Comparison of ENCODE assay signal across 15 cellular contexts in genomic region chr13:112971288-112971643, GRCh38. TPM values are rescaled to one million over a fixed set of nuclear protein-coding genes. Genes with fewer than 3 reads are reported as not detected.
DNase-seq lines count a peak whose midpoint lies in the region; ATAC-seq and TF ChIP-seq lines count a peak whose summit lies in the region.
"Had no signal": no experiment of that assay in that cellular context is flagged by ENCODE, and none has a peak within 500 bp of the region (broad histone marks: within the 10 kb centered on the region; RNA-seq: fewer than 3 reads in every experiment).

No MANE protein-coding gene starts in this region.

- H3K14ac ChIP-seq in neuronal stem cell (ENCODE audit: low read length), result no peak overlapping the region

- no peak overlapping the region for H3K9ac ChIP-seq in neuronal stem cell (ENCODE audit: low read depth, low read length, poor library complexity)

- H2AFZ ChIP-seq in neuronal stem cell (ENCODE audit: low read length), result no peak overlapping the region

- H2AK5ac ChIP-seq in neuronal stem cell (ENCODE audit: low read depth, low read length), result no peak overlapping the region

- no peak overlapping the region for H2BK120ac ChIP-seq in neuronal stem cell (ENCODE audit: low read depth, low read length)

- no peak overlapping the region for H3K4ac ChIP-seq in neuronal stem cell (ENCODE audit: low read length)

- H2BK15ac ChIP-seq in neuronal stem cell (ENCODE audit: low read length), result no peak overlapping the region

- H3K18ac ChIP-seq in neuronal stem cell (ENCODE audit: low read length), result no peak overlapping the region

- H3K4me2 ChIP-seq in neuronal stem cell (ENCODE audit: insufficient read depth, low read length, poor library complexity, severe bottlenecking), result no peak overlapping the region

- peak overlapping the region; percentile 60 for H3K23ac ChIP-seq in neuronal stem cell (ENCODE audit: low read depth, low read length, poor library complexity)

- H3K4me3 ChIP-seq in dorsolateral prefrontal cortex, result peak overlapping the region in 57 of 59 donors; percentile 32 to 76 (median 62)
- H3K4me3 ChIP-seq in neuronal stem cell (ENCODE audit: low read length in 2 of 2), result no peak overlapping the region
- H3K4me3 ChIP-seq: K562, Peyer's patch had no signal

- ATAC-seq in left ventricle myocardium superior (no peak), HG02759 (IDR thresholded peaks at IDR 0.05; ENCODE audit: unreplicated experiment) (no peak), GM18858 (IDR thresholded peaks at IDR 0.05; ENCODE audit: unreplicated experiment) (no peak)
- ATAC-seq: HCT116, K562 had no signal

- intact Hi-C loops in cardiac septum (cut with DNase I), result no loop called here
- intact Hi-C loops in left ventricle myocardium superior (cut with micrococcal nuclease), result no loop called here
- intact Hi-C loops in dorsolateral prefrontal cortex (cut with DNase I), result no loop called here

- peaks cover 0 to 4% of the 10 kb centered on the region in 2 donors for H3K36me3 ChIP-seq in neuronal stem cell (replicated peaks in 1 of 2; ENCODE audit: control insufficient read depth in 2 of 2, insufficient read depth in 2 of 2, low read length in 2 of 2)
- H3K36me3 ChIP-seq: Peyer's patch had no signal

- H3K27me3 ChIP-seq in dorsolateral prefrontal cortex (peaks cover 0 to 29% (median 0%) of the 10 kb centered on the region in 45 donors), neuronal stem cell (ENCODE audit: control insufficient read depth in 3 of 3, insufficient read depth in 3 of 3, low read depth in 1 of 3, low read length in 3 of 3) (peaks cover 0 to 10% (median 0%) of the 10 kb centered on the region in 3 experiments)
- H3K27me3 ChIP-seq: Peyer's patch had no signal

- no peak overlapping the region for H4K91ac ChIP-seq in neuronal stem cell (ENCODE audit: low read depth, low read length, poor library complexity)

- WGBS in neuronal stem cell (ENCODE audit: extremely low coverage in 2 of 2, insufficient read length in 2 of 2, insufficient replicate concordance in 1 of 2), 2 donors, result no CpG with 5 or more reads among the region's 6 CpGs

- H3K4me1 ChIP-seq in neuronal stem cell (ENCODE audit: control insufficient read depth in 2 of 2, insufficient read depth in 1 of 2, low read depth in 1 of 2, low read length in 2 of 2), result peaks cover 7 to 11% of the 10 kb centered on the region in 2 donors

- peaks cover 3 to 17% of the 10 kb centered on the region in 2 donors for H3K9me3 ChIP-seq in neuronal stem cell (replicated peaks in 1 of 2; ENCODE audit: control insufficient read depth in 2 of 2, insufficient read depth in 1 of 2, low read depth in 1 of 2, low read length in 2 of 2)
- H3K9me3 ChIP-seq: Peyer's patch had no signal

- no peak for TF ChIP-seq CTCF in dorsolateral prefrontal cortex (IDR thresholded peaks at IDR 0.05 in 54 of 56, conservative IDR thresholded peaks at IDR 0.05 in 2 of 56; ENCODE audit: low read depth in 1 of 56, partially characterized antibody in 56 of 56)

- peak; percentile 70 for DNase-seq in cardiac septum (ENCODE audit: low spot score)
- no peak for DNase-seq in left ventricle myocardium superior
- DNase-seq in dorsolateral prefrontal cortex, result peak in 3 of 10 donors; percentile 23 to 25 (median 25)
- DNase-seq in neuronal stem cell (ENCODE audit: low spot score), result no peak
- no peak for DNase-seq in NCI-H446 treated with DMSO at 0.1 percent for 48 hours (lab: John Stamatoyannopoulos, UW)
- DNase-seq: COR-L47, DMS153, NCI-H187 treated with DMSO at 0.1 percent for 48 hours, NCI-H510A treated with DMSO at 0.1 percent for 48 hours, SIG-M5 had no signal

- no peak overlapping the region for H2BK5ac ChIP-seq in neuronal stem cell (ENCODE audit: low read length)

- no peak overlapping the region for H4K8ac ChIP-seq in neuronal stem cell (ENCODE audit: low read depth, low read length)

- H3K27ac ChIP-seq in dorsolateral prefrontal cortex, result peak overlapping the region in 16 of 59 donors; percentile 5 to 93 (median 69)
- no peak overlapping the region for H3K27ac ChIP-seq in neuronal stem cell (replicated peaks; ENCODE audit: low read length)
- H3K27ac ChIP-seq: Peyer's patch had no signal

- peaks cover 7% of the 10 kb centered on the region for H3K79me1 ChIP-seq in neuronal stem cell (ENCODE audit: low read depth, low read length)

- no peak overlapping the region for H2BK12ac ChIP-seq in neuronal stem cell (ENCODE audit: low read length)

RNA-seq across cellular contexts. Expression of gene MCF2L, which starts 2.3 kb away (rescaled TPM):
- total RNA-seq in cardiac septum (38.9 TPM), left ventricle myocardium superior (49.5 TPM), dorsolateral prefrontal cortex (100 to 1,000 TPM; 181 to 436 (median 311) TPM)
- polyA plus RNA-seq in neuronal stem cell (2013, experiment 1 of 2), result 20.8 TPM
- 20.3 TPM for polyA plus RNA-seq in neuronal stem cell (2013, experiment 2 of 2)

Comparison
In these comparisons a context has a peak if more than half of its experiments do, and no peak if none do; other contexts are left out.
1. H3K4me3 ChIP-seq: peak in dorsolateral prefrontal cortex (57 of 59); none in neuronal stem cell (0 of 2).